Comparison of ENCODE assay signal across 27 cellular contexts in the genomic region with DNA sequence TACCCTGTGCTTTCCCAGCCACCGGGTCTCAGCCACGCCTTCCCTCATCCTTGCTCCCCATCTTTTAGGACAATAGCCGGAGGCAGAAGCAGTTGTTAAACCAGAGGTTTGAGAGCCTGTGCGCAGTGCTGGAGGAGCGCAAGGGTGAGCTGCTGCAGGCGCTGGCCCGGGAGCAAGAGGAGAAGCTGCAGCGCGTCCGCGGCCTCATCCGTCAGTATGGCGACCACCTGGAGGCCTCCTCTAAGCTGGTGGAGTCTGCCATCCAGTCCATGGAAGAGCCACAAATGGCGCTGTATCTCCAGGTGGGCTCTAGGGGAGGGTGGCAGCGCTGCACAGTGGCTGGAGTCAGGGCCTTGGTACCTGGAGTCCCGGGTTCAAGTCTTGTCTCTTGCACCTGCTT. TPM values are rescaled to one million over a fixed set of nuclear protein-coding genes. Genes with fewer than 3 reads are reported as not detected.
"Had no signal": no experiment of that assay in that cellular context is flagged by ENCODE, and none has a peak within 500 bp of the region (broad histone marks: within the 10 kb centered on the region; RNA-seq: fewer than 3 reads in every experiment).

No MANE protein-coding gene starts in this region.

- H3K4me3 Mint-ChIP-seq: activated naive CD8-positive, alpha-beta T cell treated with anti-CD3 and anti-CD28 coated beads, Interleukin-2, amount 50 U/mL, for 24 hours; endodermal cell; mesothelial cell of epicardium; T-helper 2 cell treated with Interferon-gamma antibody and Interleukin-4, amounts not matched to agents 5 μg/mL and 100 μg/mL, for 36 hours had no signal

- FAIRE-seq: small intestine had no signal

- H3K9me3 Mint-ChIP-seq: activated B cell treated with CpG ODN at 0.5 μM for 24 hours; activated naive CD4-positive, alpha-beta T cell treated with anti-CD3 and anti-CD28 coated beads for 36 hours; activated naive CD8-positive, alpha-beta T cell treated with anti-CD3 and anti-CD28 coated beads, Interleukin-2, amount 50 U/mL, for 24 hours; endodermal cell; mesothelial cell of epicardium; naive B cell; stimulated activated naive B cell treated with anti-CD40 and anti-IgM and Interleukin-4, amounts not matched to agents 10 μg/mL and 1 μg/mL and 100 μg/mL, for 72 hours; T-cell; T-helper 2 cell treated with Interferon-gamma antibody and Interleukin-4, amounts not matched to agents 5 μg/mL and 100 μg/mL, for 36 hours had no signal

- H3K27ac ChIP-seq: heart left ventricle, sigmoid colon, stomach, transverse colon had no signal

- ATAC-seq: activated naive CD8-positive, alpha-beta T cell treated with anti-CD3 and anti-CD28 coated beads, Interleukin-2, amount 50 U/mL, for 24 hours; left ventricle myocardium superior had no signal

- H3K4me1 Mint-ChIP-seq: mesothelial cell of epicardium had no signal

- H3K27ac Mint-ChIP-seq: activated B cell treated with CpG ODN at 0.5 μM for 24 hours; activated naive CD4-positive, alpha-beta T cell treated with anti-CD3 and anti-CD28 coated beads for 36 hours; activated naive CD8-positive, alpha-beta T cell treated with anti-CD3 and anti-CD28 coated beads, Interleukin-2, amount 50 U/mL, for 24 hours; endodermal cell; mesothelial cell of epicardium; progenitor cell of endocrine pancreas; stimulated activated naive B cell treated with anti-CD40 and anti-IgM and Interleukin-4, amounts not matched to agents 10 μg/mL and 1 μg/mL and 100 μg/mL, for 72 hours; T-cell; T-helper 2 cell treated with Interferon-gamma antibody and Interleukin-4, amounts not matched to agents 5 μg/mL and 100 μg/mL, for 36 hours had no signal

- DNase-seq: activated B cell treated with CpG ODN at 0.5 μM for 24 hours; activated CD4-positive, alpha-beta T cell treated with anti-CD3 and anti-CD28 coated beads, Interleukin-2, amount 50 U/mL, for 1 hour; activated effector memory CD4-positive, alpha-beta T cell treated with Interleukin-2 at 50 U/mL for 16 hours; activated naive CD4-positive, alpha-beta T cell treated with anti-CD3 and anti-CD28 coated beads for 36 hours; activated naive CD8-positive, alpha-beta T cell treated with anti-CD3 and anti-CD28 coated beads, Interleukin-2, amount 50 U/mL, for 24 hours; amygdala; caudate nucleus; foreskin fibroblast; heart left ventricle; left ventricle myocardium superior; mammary epithelial cell; naive B cell; sigmoid colon; stimulated activated CD4-positive, alpha-beta T cell treated with anti-CD3 and anti-CD28 coated beads, Interleukin-1b, Interleukin-23, amount 100 ng/mL, for 48 hours; stimulated activated CD8-positive, alpha-beta memory T cell treated with anti-CD3 and anti-CD28 coated beads, Interleukin-4, amount 100 ng/mL, for 48 hours; stimulated activated naive B cell treated with anti-CD40 and anti-IgM and Interleukin-4, amounts not matched to agents 10 μg/mL and 1 μg/mL and 100 μg/mL, for 72 hours; stomach; T-cell; transverse colon had no signal

- H3K4me3 ChIP-seq: heart left ventricle, sigmoid colon, transverse colon had no signal

- H3K36me3 ChIP-seq: transverse colon had no signal

- H3K9me3 ChIP-seq: heart left ventricle, sigmoid colon, stomach, transverse colon had no signal

RNA-seq across cellular contexts. Expression of gene TRIM54, which starts 23.3 kb away (rescaled TPM):
- total RNA-seq: activated B cell treated with CpG ODN at 0.5 μM for 24 hours; activated naive CD4-positive, alpha-beta T cell treated with anti-CD3 and anti-CD28 coated beads for 36 hours; mammary epithelial cell; progenitor cell of endocrine pancreas; T-cell had no signal
- polyA plus RNA-seq: mammary epithelial cell had no signal

RNA-seq across cellular contexts. Expression of gene DNAJC5G, which starts 30.3 kb away (rescaled TPM):
- total RNA-seq: activated B cell treated with CpG ODN at 0.5 μM for 24 hours; activated naive CD4-positive, alpha-beta T cell treated with anti-CD3 and anti-CD28 coated beads for 36 hours; esophagus mucosa; mammary epithelial cell; progenitor cell of endocrine pancreas; stomach; T-cell; transverse colon had no signal
- polyA plus RNA-seq: mammary epithelial cell, sigmoid colon, small intestine, stomach, urinary bladder had no signal

RNA-seq across cellular contexts. Expression of gene SLC30A3, which starts 42.7 kb away (rescaled TPM):
- total RNA-seq: esophagus mucosa, omental fat pad, progenitor cell of endocrine pancreas, stomach had no signal
- polyA plus RNA-seq: stomach had no signal
